Comparison of ENCODE assay signal across 20 cellular contexts in genomic region chr6:1054653-1055014, GRCh38.
A peak's percentile ranks its signal among the peaks of the same experiment; 100 is the strongest.
DNase-seq lines count a peak whose midpoint lies in the region; ATAC-seq and TF ChIP-seq lines count a peak whose summit lies in the region.
"Had no signal": no experiment of that assay in that cellular context is flagged by ENCODE, and none has a peak within 500 bp of the region (broad histone marks: within the 10 kb centered on the region; RNA-seq: fewer than 3 reads in every experiment).

No MANE protein-coding gene starts in this region.

- no peak overlapping the region for H3K27ac ChIP-seq in right atrium auricular region
- H3K27ac ChIP-seq in HCT116 (ENCODE audit: low read depth, low read length): no peak overlapping the region
- H3K27ac ChIP-seq in endodermal cell (ENCODE audit: low read depth, low read length): no peak overlapping the region
- H3K27ac ChIP-seq: A549; BLaER1 treated with 17β-estradiol and CSF1 and Interleukin-3, amounts not matched to agents 10 nM and 100 nM had no signal

- no peaks in the 10 kb centered on the region for H3K36me3 Mint-ChIP-seq in endodermal cell (ENCODE audit: low read depth)
- no peaks in the 10 kb centered on the region for H3K36me3 Mint-ChIP-seq in osteocyte (ENCODE audit: unreplicated experiment)
- H3K36me3 Mint-ChIP-seq: CD14-positive monocyte; CD8-positive, alpha-beta memory T cell had no signal

- no peak for TF ChIP-seq RAD21 in HCT116 (IDR thresholded peaks at IDR 0.05; ENCODE audit: low read depth)

- H3K4me1 ChIP-seq in right atrium auricular region (no peaks in the 10 kb centered on the region), HCT116 (ENCODE audit: control insufficient read depth in 1 of 2, insufficient read depth in 2 of 2, low read length in 2 of 2) (peaks cover 5 to 19% of the 10 kb centered on the region in 2 experiments; a peak in 3 of 4 replicates), endodermal cell (ENCODE audit: control insufficient read depth, insufficient read depth, low read length) (peaks cover 13% of the 10 kb centered on the region)
- H3K4me1 ChIP-seq: A549; BE2C; BLaER1 treated with 17β-estradiol and CSF1 and Interleukin-3, amounts not matched to agents 10 nM and 100 nM; HAP-1 had no signal

- RAD21 ChIA-PET in HCT116 (lab: Charles Lee; ENCODE audit: low non-redundant PET in 1 of 2, low total read pairs in 2 of 2, uncharacterized antibody in 2 of 2, unreplicated experiment in 2 of 2): no interaction called here

- H3K9ac ChIP-seq in HCT116 (ENCODE audit: low read length) (no peak overlapping the region), endodermal cell (ENCODE audit: extremely low read depth, low read length, poor library complexity, severe bottlenecking) (no peak overlapping the region)
- H3K9ac ChIP-seq: BLaER1 treated with 17β-estradiol and CSF1 and Interleukin-3, amounts not matched to agents 10 nM and 100 nM had no signal

- H3K4me3 ChIP-seq in right atrium auricular region (no peak overlapping the region), HCT116 (replicated peaks in 1 of 2; ENCODE audit: low read depth in 1 of 2, low read length in 2 of 2) (no peak overlapping the region; a peak in 1 of 4 replicates), endodermal cell (ENCODE audit: low read length) (no peak overlapping the region)
- H3K4me3 ChIP-seq: A549; BLaER1 treated with 17β-estradiol and CSF1 and Interleukin-3, amounts not matched to agents 10 nM and 100 nM; HAP-1 had no signal

- H3K9me2 ChIP-seq in HCT116 (ENCODE audit: insufficient read depth): no peaks in the 10 kb centered on the region

- no peaks in the 10 kb centered on the region for H3K9me3 ChIP-seq in right atrium auricular region
- no peaks in the 10 kb centered on the region for H3K9me3 ChIP-seq in HCT116 (ENCODE audit: control insufficient read depth in 1 of 2, insufficient read depth in 1 of 2, low read depth in 1 of 2, low read length in 2 of 2)
- H3K9me3 ChIP-seq in endodermal cell (ENCODE audit: control insufficient read depth, low read length): no peaks in the 10 kb centered on the region
- H3K9me3 ChIP-seq: A549, BE2C, HAP-1 had no signal

- no peaks in the 10 kb centered on the region for H3K79me2 ChIP-seq in HCT116 (ENCODE audit: insufficient read depth, low read length)

- ATAC-seq in left ventricle myocardium superior: no peak
- peak; percentile 13 for ATAC-seq in HCT116
- ATAC-seq: A549 had no signal

- no TSS peak for BruUV-seq in HCT116 (replicated peaks; lab: Mats Ljungman, UMichigan)

- H3K4me2 ChIP-seq in HCT116 (ENCODE audit: low read length): peak overlapping the region; percentile 54
- H3K4me2 ChIP-seq: A549; BLaER1 treated with 17β-estradiol and CSF1 and Interleukin-3, amounts not matched to agents 10 nM and 100 nM had no signal

- CTCF ChIA-PET in HCT116 (lab: Charles Lee): no interaction called here

- H3K4me1 Mint-ChIP-seq in endodermal cell: peaks cover 15% of the 10 kb centered on the region
- no peaks in the 10 kb centered on the region for H3K4me1 Mint-ChIP-seq in osteocyte (ENCODE audit: unreplicated experiment)
- H3K4me1 Mint-ChIP-seq: CD14-positive monocyte; CD8-positive, alpha-beta memory T cell had no signal

- H3K27me3 ChIP-seq in right atrium auricular region: no peaks in the 10 kb centered on the region
- no peaks in the 10 kb centered on the region for H3K27me3 ChIP-seq in HCT116 (ENCODE audit: insufficient read depth, low read length)
- H3K27me3 ChIP-seq in endodermal cell (ENCODE audit: control insufficient read depth, insufficient read depth, low read length, poor library complexity, severe bottlenecking): no peaks in the 10 kb centered on the region
- H3K27me3 ChIP-seq: BLaER1 treated with 17β-estradiol and CSF1 and Interleukin-3, amounts not matched to agents 10 nM and 100 nM had no signal

- TF ChIP-seq POLR2A in HCT116 (IDR thresholded peaks at IDR 0.05; ENCODE audit: borderline replicate concordance, extremely low read depth, insufficient read depth, insufficient read length): no peak

- peaks cover 18% of the 10 kb centered on the region for H3K27me3 Mint-ChIP-seq in endodermal cell (ENCODE audit: insufficient read depth)
- peaks cover 9% of the 10 kb centered on the region for H3K27me3 Mint-ChIP-seq in osteocyte (ENCODE audit: unreplicated experiment)

- H4K20me1 ChIP-seq in HCT116 (ENCODE audit: insufficient read depth): no peaks in the 10 kb centered on the region
- H4K20me1 ChIP-seq: BLaER1 treated with 17β-estradiol and CSF1 and Interleukin-3, amounts not matched to agents 10 nM and 100 nM had no signal

- H3K9me3 Mint-ChIP-seq in endodermal cell (no peaks in the 10 kb centered on the region), osteocyte (ENCODE audit: unreplicated experiment) (peaks cover 8% of the 10 kb centered on the region)
- H3K9me3 Mint-ChIP-seq: CD4-positive, alpha-beta T cell; CD8-positive, alpha-beta memory T cell had no signal

- POLR2A ChIA-PET in HCT116 (lab: Charles Lee): no interaction called here

- H3K27ac Mint-ChIP-seq in endodermal cell (no peak overlapping the region), osteocyte (ENCODE audit: unreplicated experiment) (no peak overlapping the region)
- H3K27ac Mint-ChIP-seq: CD14-positive monocyte; CD4-positive, alpha-beta T cell; CD8-positive, alpha-beta memory T cell had no signal

- no peak for TF ChIP-seq CTCF in right atrium auricular region (IDR thresholded peaks at IDR 0.05)
- no peak for TF ChIP-seq CTCF in HCT116 (IDR thresholded peaks at IDR 0.05 in 2 of 3, conservative IDR thresholded peaks at IDR 0.05 in 1 of 3; ENCODE audit: borderline replicate concordance in 1 of 3, insufficient read depth in 1 of 3, low read depth in 2 of 3, low read length in 2 of 3)
- peak; percentile 27 for TF ChIP-seq CTCF in endodermal cell (conservative IDR thresholded peaks at IDR 0.05)
- no peak for TF ChIP-seq CTCF in osteocyte (IDR thresholded peaks at IDR 0.05)

- H2AFZ ChIP-seq in HCT116 (ENCODE audit: low read depth, low read length, poor library complexity, severe bottlenecking): no peak overlapping the region

- intact Hi-C loops in left ventricle myocardium superior (cut with micrococcal nuclease) (no loop called here), HCT116 (cut with micrococcal nuclease) (no loop called here)

- DNase-seq in right atrium auricular region (ENCODE audit: low spot score) (peak; percentile 7), left ventricle myocardium superior (no peak), HCT116 (ENCODE audit: low read depth, low spot score) (no peak), endodermal cell (no peak), osteocyte (ENCODE audit: extremely low spot score, unreplicated experiment) (no peak)
- DNase-seq in activated T-cell treated with anti-CD3 and anti-CD28 coated beads, Interleukin-2, amount 50 U/mL, for 1 hour: no peak
- DNase-seq: 8988T; ACHN; AML-193; BE2C; CD4-positive, alpha-beta T cell; CD8-positive, alpha-beta memory T cell; COR-L47; DMS153; DND-41; GOT3 had no signal

- H3K36me3 ChIP-seq in right atrium auricular region (no peaks in the 10 kb centered on the region), HCT116 (ENCODE audit: control insufficient read depth in 1 of 2, insufficient read depth in 2 of 2, low read length in 2 of 2) (no peaks in the 10 kb centered on the region), endodermal cell (ENCODE audit: control insufficient read depth, insufficient read depth, low read length) (no peaks in the 10 kb centered on the region)
- H3K36me3 ChIP-seq: BE2C; BLaER1 treated with 17β-estradiol and CSF1 and Interleukin-3, amounts not matched to agents 10 nM and 100 nM; HAP-1 had no signal

- WGBS in endodermal cell (ENCODE audit: insufficient coverage in 1 of 2, insufficient read length in 1 of 2), 2 experiments: 88% methylated on average over 3 of the region's 3 CpGs; no CpG with 5 or more reads in 1 of the 2 experiments

- H3K4me3 Mint-ChIP-seq in endodermal cell: no peak overlapping the region
- H3K4me3 Mint-ChIP-seq in osteocyte (ENCODE audit: unreplicated experiment): no peak overlapping the region
- H3K4me3 Mint-ChIP-seq: CD14-positive monocyte; CD4-positive, alpha-beta T cell; CD8-positive, alpha-beta memory T cell had no signal

TF ChIP-seq in HCT116, 20 proteins besides CTCF, POLR2A, EP300 and RAD21:
- TF ChIP-seq ZFX (IDR thresholded peaks at IDR 0.05) (no peak), SRF (IDR thresholded peaks at IDR 0.05; ENCODE audit: low read depth) (no peak), YY1 (IDR thresholded peaks at IDR 0.05; ENCODE audit: extremely low read depth, insufficient replicate concordance, low read depth, low read length) (no peak), MAX (IDR thresholded peaks at IDR 0.05) (no peak)
TF ChIP-seq in HCT116: peak in this region for 0.
